In the genomic region with DNA sequence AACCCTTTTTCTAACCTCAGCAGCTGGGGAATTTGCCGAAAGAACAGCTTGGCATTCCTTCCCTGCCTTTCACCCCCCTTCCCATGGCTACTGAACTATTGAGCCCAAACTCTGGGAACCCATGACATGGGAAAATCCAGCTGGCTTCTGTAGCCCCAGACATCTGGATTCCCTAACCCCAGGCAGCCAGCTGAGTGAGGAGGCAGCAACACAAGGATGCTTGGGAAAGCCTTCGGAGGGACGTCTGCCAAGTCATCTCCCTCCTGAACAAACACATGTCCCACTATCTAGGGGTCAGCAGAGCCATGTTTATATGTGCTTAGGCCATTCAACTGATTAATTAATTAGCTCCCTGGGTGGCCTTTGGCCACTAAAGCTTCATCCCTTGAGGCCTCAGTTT, we compare ENCODE assay signal across 1 cellular context.
TF ChIP-seq lines count a peak whose summit lies in the region.

No MANE protein-coding gene starts in this region.

TF ChIP-seq in H1, 55 proteins besides CTCF, POLR2A, EP300 and RAD21:
- TF ChIP-seq RFX5 (IDR thresholded peaks at IDR 0.05; ENCODE audit: borderline replicate concordance, low read depth, low read length), result no peak
- TF ChIP-seq CBX5 (IDR thresholded peaks at IDR 0.05; ENCODE audit: low read depth, low read length), result no peak
- TF ChIP-seq CREB1 (IDR thresholded peaks at IDR 0.05), result no peak
- TF ChIP-seq BACH1 (IDR thresholded peaks at IDR 0.05; ENCODE audit: low read length), result no peak
- TF ChIP-seq SP2 (IDR thresholded peaks at IDR 0.05; ENCODE audit: low read length), result no peak
- TF ChIP-seq SRF (IDR thresholded peaks at IDR 0.05; ENCODE audit: low read depth, low read length), result no peak
- no peak for TF ChIP-seq POU5F1 (IDR thresholded peaks at IDR 0.05; ENCODE audit: low read depth, low read length)
- no peak for TF ChIP-seq RBBP5 (IDR thresholded peaks at IDR 0.05; ENCODE audit: borderline replicate concordance, low read depth, low read length)
- no peak for TF ChIP-seq EZH2 (IDR thresholded peaks at IDR 0.05; ENCODE audit: low read depth, low read length, severe bottlenecking)
- TF ChIP-seq TAF1 (IDR thresholded peaks at IDR 0.05; ENCODE audit: low read depth, low read length), result no peak
- TF ChIP-seq SP4 (IDR thresholded peaks at IDR 0.05; ENCODE audit: low read length), result no peak
- no peak for TF ChIP-seq RNF2 (IDR thresholded peaks at IDR 0.05; ENCODE audit: borderline replicate concordance, low read depth, low read length, missing control alignments, poor library complexity, severe bottlenecking)
- TF ChIP-seq CBX8 (IDR thresholded peaks at IDR 0.05; ENCODE audit: borderline replicate concordance, low read depth, low read length), result no peak
- no peak for TF ChIP-seq HDAC6 (IDR thresholded peaks at IDR 0.05; ENCODE audit: low read depth, low read length)
- TF ChIP-seq CEBPB (IDR thresholded peaks at IDR 0.05; ENCODE audit: low read depth, low read length), result no peak
- TF ChIP-seq JUND (IDR thresholded peaks at IDR 0.05; ENCODE audit: low read length), result no peak
- TF ChIP-seq, protein P1, sequence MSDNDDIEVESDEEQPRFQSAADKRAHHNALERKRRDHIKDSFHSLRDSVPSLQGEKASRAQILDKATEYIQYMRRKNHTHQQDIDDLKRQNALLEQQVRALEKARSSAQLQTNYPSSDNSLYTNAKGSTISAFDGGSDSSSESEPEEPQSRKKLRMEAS (IDR thresholded peaks at IDR 0.05), result no peak
- TF ChIP-seq MAFK (IDR thresholded peaks at IDR 0.05; ENCODE audit: low read depth, low read length), result no peak
